In the genomic region with DNA sequence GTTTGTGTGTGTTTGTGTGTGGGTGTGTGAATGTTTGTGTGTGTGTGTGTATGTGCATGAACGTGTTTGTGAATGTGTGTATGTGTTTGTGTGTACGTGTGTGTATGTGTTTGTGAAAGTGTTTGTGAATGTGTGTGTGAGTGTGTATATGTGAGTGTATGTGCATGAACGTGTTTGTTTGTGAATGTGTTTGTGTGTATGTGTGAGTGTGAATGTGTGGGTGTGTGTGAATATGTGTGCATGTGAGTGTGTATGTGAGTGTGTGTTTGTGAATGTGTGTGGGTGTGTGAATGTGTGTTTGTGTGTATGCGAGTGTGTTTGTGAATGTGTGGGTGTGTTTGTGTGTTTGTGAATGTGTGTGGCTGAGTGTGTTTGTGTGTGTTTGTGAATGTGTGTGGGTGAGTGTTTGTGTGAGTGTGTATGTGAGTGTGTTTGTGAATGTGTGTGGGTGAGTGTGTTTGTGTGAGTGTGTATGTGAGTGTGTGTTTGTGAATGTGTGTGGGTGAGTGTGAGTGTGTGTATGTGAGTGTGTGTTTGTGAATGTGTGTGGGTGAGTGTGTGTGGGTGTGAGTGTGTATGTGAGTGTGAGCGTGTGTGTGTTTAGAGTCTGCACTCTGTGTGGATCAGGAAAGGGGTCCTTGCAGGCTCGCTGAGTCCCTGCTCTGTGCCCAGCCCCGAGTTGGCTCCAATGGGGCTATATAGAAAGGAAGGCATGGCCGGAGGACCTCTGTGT, we compare ENCODE assay signal across 19 cellular contexts. TPM values are rescaled to one million over a fixed set of nuclear protein-coding genes. Genes with fewer than 3 reads are reported as not detected.
DNase-seq lines count a peak whose midpoint lies in the region; ATAC-seq, FAIRE-seq and TF ChIP-seq lines count a peak whose summit lies in the region.
"Had no signal": no experiment of that assay in that cellular context is flagged by ENCODE, and none has a peak within 500 bp of the region (broad histone marks: within the 10 kb centered on the region; RNA-seq: fewer than 3 reads in every experiment).

No MANE protein-coding gene starts in this region.

- H3K79me2 ChIP-seq in GM12878 (ENCODE audit: control insufficient read depth, insufficient read depth, low read length) = peaks cover 57% of the 10 kb centered on the region

- H3K36me3 ChIP-seq in GM12878 (ENCODE audit: control insufficient read depth in 2 of 2, insufficient read depth in 2 of 2, low read length in 1 of 2) = peaks cover 0 to 3% of the 10 kb centered on the region in 2 experiments; a peak in 1 of 4 replicates
- H3K36me3 ChIP-seq: SJSA1 had no signal

- TF ChIP-seq CTCF in GM12878 (IDR thresholded peaks at IDR 0.05 in 2 of 3, conservative IDR thresholded peaks at IDR 0.05 in 1 of 3; ENCODE audit: control insufficient read depth in 2 of 3, extremely low read depth in 1 of 3, insufficient read depth in 1 of 3, low read depth in 3 of 3, low read length in 3 of 3) (no peak), glutamatergic neuron (IDR thresholded peaks at IDR 0.05; ENCODE audit: partially characterized antibody, unreplicated experiment) (no peak), GM13977 (IDR thresholded peaks at IDR 0.05; ENCODE audit: extremely low read depth, insufficient read depth, missing control alignments) (no peak)

- H3K27me3 ChIP-seq in GM12878 (replicated peaks in 1 of 2; ENCODE audit: control insufficient read depth in 2 of 2, insufficient read depth in 2 of 2, low read length in 1 of 2) (no peaks in the 10 kb centered on the region), mononuclear cell (ENCODE audit: insufficient read depth, low read length) (no peaks in the 10 kb centered on the region)

- H2AFZ ChIP-seq in GM12878 (ENCODE audit: control insufficient read depth, low read depth, low read length) = no peak overlapping the region

- SMC1A ChIA-PET in GM12878 (lab: Charles Lee; ENCODE audit: uncharacterized antibody, unreplicated experiment) = interaction anchor here (1.0 to 1.4 kb wide), 2 partner anchors 12 to 68 kb away, joined by 3 to 4 read pairs; no protein-coding TSS in a partner anchor

- H3K9me3 Mint-ChIP-seq in activated naive CD8-positive, alpha-beta T cell treated with anti-CD3 and anti-CD28 coated beads, Interleukin-2, amount 50 U/mL, for 24 hours = no peaks in the 10 kb centered on the region
- no peaks in the 10 kb centered on the region for H3K9me3 Mint-ChIP-seq in activated naive CD8-positive, alpha-beta T cell treated with anti-CD3 and anti-CD28 coated beads for 36 hours
- H3K9me3 Mint-ChIP-seq in glutamatergic neuron (ENCODE audit: unreplicated experiment) = peaks cover 3% of the 10 kb centered on the region
- H3K9me3 Mint-ChIP-seq: activated T-helper 2 cell treated with anti-CD3 and anti-CD28 coated beads, Interferon-gamma antibody, Interleukin-2, Interleukin-4, amounts not matched to agents 10 μg/mL and 5 μg/mL and 100 μg/mL, durations not matched to agents 14 hours and 24 hours and 36 hours; natural killer cell; T-helper 2 cell treated with Interferon-gamma antibody and Interleukin-4, amounts not matched to agents 5 μg/mL and 100 μg/mL, for 36 hours had no signal

- no peak for DNase-seq in activated naive CD8-positive, alpha-beta T cell treated with anti-CD3 and anti-CD28 coated beads, Interleukin-2, amount 50 U/mL, for 24 hours
- DNase-seq in activated naive CD8-positive, alpha-beta T cell treated with anti-CD3 and anti-CD28 coated beads for 36 hours = no peak
- DNase-seq in GM12878 (ENCODE audit: low read depth, low spot score) (no peak), urothelium cell line (ENCODE audit: low spot score) (no peak), glutamatergic neuron (no peak), GM13977 (ENCODE audit: low spot score) (no peak)
- DNase-seq: activated CD4-positive, CD25-positive, alpha-beta regulatory T cell; activated CD8-positive, alpha-beta memory T cell treated with anti-CD3 and anti-CD28 coated beads, Interleukin-2, amount 10 ng/mL, durations not matched to agents 7 days and 5 days; DMS53; Karpas-422; natural killer cell; NCI-H1417 treated with DMSO at 0.1 percent for 48 hours had no signal

- H3K4me3 Mint-ChIP-seq in activated naive CD8-positive, alpha-beta T cell treated with anti-CD3 and anti-CD28 coated beads, Interleukin-2, amount 50 U/mL, for 24 hours = no peak overlapping the region
- H3K4me3 Mint-ChIP-seq in activated naive CD8-positive, alpha-beta T cell treated with anti-CD3 and anti-CD28 coated beads for 36 hours = no peak overlapping the region
- no peak overlapping the region for H3K4me3 Mint-ChIP-seq in glutamatergic neuron (ENCODE audit: unreplicated experiment)
- H3K4me3 Mint-ChIP-seq: activated CD8-positive, alpha-beta memory T cell treated with anti-CD3 and anti-CD28 coated beads, Interleukin-2, amount 10 ng/mL, durations not matched to agents 7 days and 5 days; natural killer cell; T-helper 2 cell treated with Interferon-gamma antibody and Interleukin-4, amounts not matched to agents 5 μg/mL and 100 μg/mL, for 36 hours had no signal

- H3K4me3 ChIP-seq in GM12878 (peak overlapping the region; percentile 92), mononuclear cell (ENCODE audit: low read length) (peak overlapping the region; percentile 74)
- H3K4me3 ChIP-seq: SJSA1 had no signal

- H3K27ac ChIP-seq in GM12878 (ENCODE audit: control insufficient read depth, insufficient read depth) = peak overlapping the region; percentile 85
- H3K27ac ChIP-seq: SJSA1 had no signal

- no peaks in the 10 kb centered on the region for H3K27me3 Mint-ChIP-seq in activated naive CD8-positive, alpha-beta T cell treated with anti-CD3 and anti-CD28 coated beads, Interleukin-2, amount 50 U/mL, for 24 hours
- H3K27me3 Mint-ChIP-seq in activated naive CD8-positive, alpha-beta T cell treated with anti-CD3 and anti-CD28 coated beads for 36 hours = no peaks in the 10 kb centered on the region
- H3K27me3 Mint-ChIP-seq in glutamatergic neuron (ENCODE audit: unreplicated experiment) = peaks cover 4% of the 10 kb centered on the region

- intact Hi-C loops in GM12878 (cut with micrococcal nuclease; ENCODE audit: unreplicated experiment) = no loop called here

- no peak for TF ChIP-seq EP300 in GM12878 (IDR thresholded peaks at IDR 0.05; ENCODE audit: borderline replicate concordance in 1 of 2, control insufficient read depth in 1 of 2, low read depth in 2 of 2, low read length in 2 of 2)

- RAD21 ChIA-PET in GM12878 (lab: Charles Lee; ENCODE audit: unreplicated experiment) = interaction anchor here (1.2 to 1.3 kb wide), 2 partner anchors 10 to 62 kb away, joined by 3 to 6 read pairs; no protein-coding TSS in a partner anchor

- BruUV-seq in GM12878 (replicated peaks; lab: Mats Ljungman, UMichigan) = TSS peak; percentile 70

- H3K9ac ChIP-seq in GM12878 (ENCODE audit: control insufficient read depth, insufficient read depth, low read length) = peak overlapping the region; percentile 89

- H3K4me2 ChIP-seq in GM12878 (ENCODE audit: control insufficient read depth, insufficient read depth) = peak overlapping the region; percentile 57

- H3K36me3 Mint-ChIP-seq in activated naive CD8-positive, alpha-beta T cell treated with anti-CD3 and anti-CD28 coated beads, Interleukin-2, amount 50 U/mL, for 24 hours (ENCODE audit: low read depth) = peaks cover 3% of the 10 kb centered on the region
- no peaks in the 10 kb centered on the region for H3K36me3 Mint-ChIP-seq in activated naive CD8-positive, alpha-beta T cell treated with anti-CD3 and anti-CD28 coated beads for 36 hours
- H3K36me3 Mint-ChIP-seq in glutamatergic neuron (ENCODE audit: unreplicated experiment) = no peaks in the 10 kb centered on the region
- H3K36me3 Mint-ChIP-seq: natural killer cell had no signal

- TF ChIP-seq POLR2A in GM12878 (IDR thresholded peaks at IDR 0.05; ENCODE audit: low read depth, low read length) = no peak

- H3K4me1 Mint-ChIP-seq in activated naive CD8-positive, alpha-beta T cell treated with anti-CD3 and anti-CD28 coated beads, Interleukin-2, amount 50 U/mL, for 24 hours = peaks cover 27% of the 10 kb centered on the region
- H3K4me1 Mint-ChIP-seq in activated naive CD8-positive, alpha-beta T cell treated with anti-CD3 and anti-CD28 coated beads for 36 hours = peaks cover 20% of the 10 kb centered on the region
- H3K4me1 Mint-ChIP-seq in glutamatergic neuron (ENCODE audit: low read depth, unreplicated experiment) = peaks cover 8% of the 10 kb centered on the region

- no peak overlapping the region for H3K27ac Mint-ChIP-seq in activated naive CD8-positive, alpha-beta T cell treated with anti-CD3 and anti-CD28 coated beads, Interleukin-2, amount 50 U/mL, for 24 hours
- H3K27ac Mint-ChIP-seq in activated naive CD8-positive, alpha-beta T cell treated with anti-CD3 and anti-CD28 coated beads for 36 hours = no peak overlapping the region
- no peak overlapping the region for H3K27ac Mint-ChIP-seq in glutamatergic neuron (ENCODE audit: unreplicated experiment)
- H3K27ac Mint-ChIP-seq: activated CD8-positive, alpha-beta memory T cell treated with anti-CD3 and anti-CD28 coated beads, Interleukin-2, amount 10 ng/mL, durations not matched to agents 7 days and 5 days; activated T-helper 2 cell treated with anti-CD3 and anti-CD28 coated beads, Interferon-gamma antibody, Interleukin-2, Interleukin-4, amounts not matched to agents 10 μg/mL and 5 μg/mL and 100 μg/mL, durations not matched to agents 14 hours and 24 hours and 36 hours; natural killer cell; T-helper 2 cell treated with Interferon-gamma antibody and Interleukin-4, amounts not matched to agents 5 μg/mL and 100 μg/mL, for 36 hours had no signal

- TF ChIP-seq RAD21 in GM12878 (IDR thresholded peaks at IDR 0.05; ENCODE audit: insufficient read depth, low read depth, low read length) = no peak

- H3K4me1 ChIP-seq in GM12878 (ENCODE audit: control insufficient read depth, insufficient read depth, low read length) (peaks cover 37% of the 10 kb centered on the region), mononuclear cell (ENCODE audit: insufficient read depth, low read length) (peaks cover 91% of the 10 kb centered on the region)

- POLR2A ChIA-PET in GM12878 (lab: Charles Lee) = interaction anchor here (0.7 to 1.0 kb wide), 2 partner anchors 48 to 62 kb away, joined by 3 to 4 read pairs; no protein-coding TSS in a partner anchor

- H3K9me3 ChIP-seq in GM12878 (replicated peaks; ENCODE audit: control insufficient read depth, insufficient read depth, low read length) = no peaks in the 10 kb centered on the region
- H3K9me3 ChIP-seq in mononuclear cell (ENCODE audit: low read depth, low read length) = no peaks in the 10 kb centered on the region
- H3K9me3 ChIP-seq: SJSA1 had no signal

- peak; percentile 1 for ATAC-seq in activated naive CD8-positive, alpha-beta T cell treated with anti-CD3 and anti-CD28 coated beads, Interleukin-2, amount 50 U/mL, for 24 hours
- ATAC-seq in GM12878 (no peak), HG02798 (IDR thresholded peaks at IDR 0.05; ENCODE audit: poor library complexity, unreplicated experiment) (no peak)

- WGBS in GM12878 (ENCODE audit: insufficient coverage, insufficient replicate concordance, low lambda C conversion rate, missing lambda C conversion rate) = 25% methylated on average over 7 of the region's 8 CpGs

- CTCF ChIA-PET in GM12878 (lab: Yijun Ruan, JAX) = interaction anchor here (0.8 to 1.3 kb wide), 4 partner anchors 8 to 273 kb away, joined by 3 to 7 read pairs (median 4); a partner anchor contains a TSS

- in situ Hi-C loops in GM12878 (cut with MboI) = no loop called here
- in situ Hi-C loops in GM13977 (cut with MboI; ENCODE audit: low pct_unique_long_range_greater_than_20kb, low sequenced_read_pairs, unreplicated experiment) = no loop called here

- no peaks in the 10 kb centered on the region for H4K20me1 ChIP-seq in GM12878 (ENCODE audit: control insufficient read depth, insufficient read depth)

- FAIRE-seq in GM12878 (lab: Jason Lieb, UNC) = no peak
- peak; percentile 100 for FAIRE-seq in urothelium cell line (lab: Jason Lieb, UNC)
- FAIRE-seq: A204.1 had no signal

RNA-seq across cellular contexts. Expression of a gene that starts 0.9 kb away (rescaled TPM):
- total RNA-seq in activated naive CD8-positive, alpha-beta T cell treated with anti-CD3 and anti-CD28 coated beads for 36 hours = 1 to 10 TPM; 4.4 to 5.6 TPM
- 149 and 159 TPM in 2 replicates for total RNA-seq in GM12878 (2013; cell fraction: nucleolus; rRNA removed)
- total RNA-seq in GM12878 (2014; rRNA removed) = 45.7 and 49.3 TPM in 2 replicates
- 36.1 and 37.5 TPM in 2 replicates for total RNA-seq in GM12878 (2014; rRNA removed; fragmentation: Illumina TruSeq; extraction: Trizol)
- total RNA-seq in GM12878 (2021) = 36.1 and 36.2 TPM in 2 replicates
- 34.4 TPM for polyA plus RNA-seq in GM12878 (2011; ENCODE audit: low read depth)
- polyA plus RNA-seq in GM12878 (2011; rRNA removed) = 102 and 128 TPM in 2 replicates
- 130 and 145 TPM in 2 replicates for polyA plus RNA-seq in GM12878 (2011; cell fraction: cytosol; rRNA removed)
- polyA plus RNA-seq in GM12878 (2011; cell fraction: nucleus; rRNA removed) = 95.3 and 166 TPM in 2 replicates
- polyA plus RNA-seq in GM12878 (2012) = 54.0 and 88.0 TPM in 2 replicates
- 23.1 and 40.5 TPM in 2 replicates for polyA plus RNA-seq in GM12878 (2014; fragmentation: Illumina TruSeq; extraction: Trizol)
- polyA plus RNA-seq in GM12878 (2014; fragmentation: Nextera tagmentation; extraction: Ambion mirVana) = 10 to 100 TPM; 10.6 to 12.1 TPM
- 42.7 and 46.9 TPM in 2 replicates for polyA plus RNA-seq in GM12878 (2014; rRNA removed)
- polyA plus RNA-seq in GM12878 (2016; fragmentation: Nextera tagmentation; extraction: Ambion mirVana) = 10 to 100 TPM; 28.6 to 32.1 TPM
- 88.1 and 138 TPM in 2 replicates for polyA minus RNA-seq in GM12878 (2011; rRNA and poly(A)+ RNA removed)
- 22.6 and 26.3 TPM in 2 replicates for polyA minus RNA-seq in GM12878 (2011; cell fraction: cytosol; rRNA and poly(A)+ RNA removed)
- polyA minus RNA-seq in GM12878 (2011; cell fraction: nucleus; rRNA and poly(A)+ RNA removed) = 20.8 and 25.6 TPM in 2 replicates
- 20.8 TPM for total RNA-seq in mononuclear cell
- total RNA-seq in glutamatergic neuron (ENCODE audit: unreplicated experiment) = 0.25 TPM
- total RNA-seq: mammary epithelial cell, SJSA1 had no signal
- polyA plus RNA-seq: mammary epithelial cell had no signal

RNA-seq across cellular contexts. Expression of a gene that starts 33.7 kb away (rescaled TPM):
- 1 to 10 TPM in 1 of 2 experiments, under 1 TPM in 1; 0.66 to 2.1 TPM for total RNA-seq in activated naive CD8-positive, alpha-beta T cell treated with anti-CD3 and anti-CD28 coated beads for 36 hours
- total RNA-seq in GM12878 (2013; cell fraction: nucleolus; rRNA removed) = 3.2 and 3.6 TPM in 2 replicates
- total RNA-seq in GM12878 (2014; rRNA removed) = 0.16 and 0.73 TPM in 2 replicates
- total RNA-seq in GM12878 (2014; rRNA removed; fragmentation: Illumina TruSeq; extraction: Trizol) = 0.28 and 0.31 TPM in 2 replicates
- 0.36 and 0.58 TPM in 2 replicates for total RNA-seq in GM12878 (2021)
- 0.91 TPM for polyA plus RNA-seq in GM12878 (2011; ENCODE audit: low read depth)
- 0.26 and 1.3 TPM in 2 replicates for polyA plus RNA-seq in GM12878 (2011; rRNA removed)
- polyA plus RNA-seq in GM12878 (2011; cell fraction: cytosol; rRNA removed) = 1.2 and 1.5 TPM in 2 replicates
- polyA plus RNA-seq in GM12878 (2011; cell fraction: nucleus; rRNA removed) = 1.7 and 2.8 TPM in 2 replicates
- 1.9 and 2.1 TPM in 2 replicates for polyA plus RNA-seq in GM12878 (2012)
- 0.35 TPM in 1 of 2 replicates, not detected in the other for polyA plus RNA-seq in GM12878 (2014; fragmentation: Illumina TruSeq; extraction: Trizol)
- polyA plus RNA-seq in GM12878 (2014; fragmentation: Nextera tagmentation; extraction: Ambion mirVana) = under 1 TPM in 1 of 2 experiments, not detected in 1; 0.04 TPM
- 0.14 and 0.66 TPM in 2 replicates for polyA plus RNA-seq in GM12878 (2014; rRNA removed)
- polyA plus RNA-seq in GM12878 (2016; fragmentation: Nextera tagmentation; extraction: Ambion mirVana) = under 1 TPM in 1 of 2 experiments, not detected in 1; 0.96 TPM
- 0.37 and 1.3 TPM in 2 replicates for polyA minus RNA-seq in GM12878 (2011; rRNA and poly(A)+ RNA removed)
- polyA minus RNA-seq in GM12878 (2011; cell fraction: cytosol; rRNA and poly(A)+ RNA removed) = 0.67 and 1.0 TPM in 2 replicates
- 0.48 and 1.2 TPM in 2 replicates for polyA minus RNA-seq in GM12878 (2011; cell fraction: nucleus; rRNA and poly(A)+ RNA removed)
- 0.31 TPM for total RNA-seq in mononuclear cell
- 93.3 TPM for total RNA-seq in glutamatergic neuron (ENCODE audit: unreplicated experiment)
- total RNA-seq: activated CD8-positive, alpha-beta memory T cell treated with anti-CD3 and anti-CD28 coated beads, Interleukin-2, amount 10 ng/mL, durations not matched to agents 7 days and 5 days had no signal

Comparison
In these comparisons a context has a peak if more than half of its experiments do, and no peak if none do; other contexts are left out.
1. RNA of a gene that starts 33.7 kb away (total RNA-seq): 93.3 TPM in glutamatergic neuron (single experiment); 0.66 to 2.1 TPM in activated naive CD8-positive, alpha-beta T cell treated with anti-CD3 and anti-CD28 coated beads for 36 hours, 0.16 to 3.6 TPM in GM12878 and 0.31 TPM in mononuclear cell (single experiment); every median in the first group is over 10 times any median in the second.